In the genomic region with DNA sequence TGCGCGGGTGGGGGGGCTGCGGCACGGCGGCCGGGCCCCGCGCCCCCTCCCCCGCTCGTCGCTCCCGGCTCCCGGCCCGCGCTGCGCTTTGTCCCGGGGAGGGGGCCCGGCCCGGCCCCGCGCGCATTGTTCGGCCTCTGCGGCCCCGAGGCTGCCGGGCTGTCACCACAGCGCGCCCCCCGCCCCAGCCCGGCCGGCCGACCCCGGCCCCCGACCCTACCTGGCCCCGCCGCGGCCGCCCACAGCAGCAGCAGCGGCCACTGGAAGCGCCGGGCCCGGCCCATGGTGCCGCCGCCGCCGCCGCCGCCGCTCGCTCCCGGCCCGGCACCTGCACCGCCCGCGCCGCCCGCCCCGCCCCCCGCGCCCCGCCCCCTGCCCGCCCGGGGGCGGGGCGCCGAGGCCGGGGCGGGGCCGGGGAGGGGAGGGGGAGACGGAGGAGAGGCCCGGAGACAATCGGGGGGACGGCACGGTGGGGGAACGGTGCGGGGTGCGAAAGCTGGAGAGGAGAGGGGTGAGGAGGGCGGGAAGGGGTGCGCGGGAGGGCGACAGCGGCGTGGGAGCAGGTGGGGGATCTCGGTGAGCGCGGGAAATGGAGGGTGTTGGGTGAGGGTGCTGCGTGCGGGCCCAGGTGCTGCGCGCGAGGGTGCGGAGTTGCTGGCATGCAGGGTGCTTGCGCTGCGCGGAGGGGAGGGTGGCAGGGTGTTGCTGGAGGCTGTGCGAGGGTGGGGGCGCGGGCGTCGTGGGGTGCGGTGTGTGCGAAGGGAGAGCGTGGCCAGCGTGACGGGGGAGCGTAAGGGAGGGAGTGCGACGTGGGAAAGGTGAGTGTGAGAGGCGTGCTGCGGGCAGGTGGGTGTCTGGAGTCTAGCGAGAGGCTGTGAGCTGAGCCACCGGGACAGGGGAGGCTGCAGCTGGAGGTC, we compare ENCODE assay signal across 1 cellular context.
A peak's percentile ranks its signal among the peaks of the same experiment; 100 is the strongest.
TF ChIP-seq lines count a peak whose summit lies in the region.

A gene with protein sequence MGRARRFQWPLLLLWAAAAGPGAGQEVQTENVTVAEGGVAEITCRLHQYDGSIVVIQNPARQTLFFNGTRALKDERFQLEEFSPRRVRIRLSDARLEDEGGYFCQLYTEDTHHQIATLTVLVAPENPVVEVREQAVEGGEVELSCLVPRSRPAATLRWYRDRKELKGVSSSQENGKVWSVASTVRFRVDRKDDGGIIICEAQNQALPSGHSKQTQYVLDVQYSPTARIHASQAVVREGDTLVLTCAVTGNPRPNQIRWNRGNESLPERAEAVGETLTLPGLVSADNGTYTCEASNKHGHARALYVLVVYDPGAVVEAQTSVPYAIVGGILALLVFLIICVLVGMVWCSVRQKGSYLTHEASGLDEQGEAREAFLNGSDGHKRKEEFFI (minus strand): TSS at position 344 of the 917 bp plus-strand sequence. CDS start 60 bp downstream, at position 284.

TF ChIP-seq in HEK293, 187 proteins besides CTCF, POLR2A, EP300 and RAD21 (continued from another document):
- peak; percentile 71 for TF ChIP-seq SP2 (tag by site-specific recombination; IDR thresholded peaks at IDR 0.05)
- 0 out of 2 replicates have a peak, but pooled peaks have one; percentile 7 for TF ChIP-seq ZNF302 (tag by site-specific recombination; IDR thresholded peaks at IDR 0.05; ENCODE audit: low read depth)
- TF ChIP-seq HOXA7 (CRISPR knock-in tag; IDR thresholded peaks at IDR 0.05; ENCODE audit: borderline replicate concordance): no peak
- no peak for TF ChIP-seq ZNF510 (tag by site-specific recombination; IDR thresholded peaks at IDR 0.05; ENCODE audit: insufficient replicate concordance)
- no peak for TF ChIP-seq ZNF555 (tag by site-specific recombination; conservative IDR thresholded peaks at IDR 0.05)
- TF ChIP-seq ZNF10 (tag by site-specific recombination; IDR thresholded peaks at IDR 0.05): peak; percentile 72; the same call in 1 of the 2 replicates
- TF ChIP-seq SP3 (tag by site-specific recombination; IDR thresholded peaks at IDR 0.05): peak; percentile 95
- TF ChIP-seq ZNF777 (tag by site-specific recombination; IDR thresholded peaks at IDR 0.05; ENCODE audit: borderline replicate concordance): peak; percentile 100
- no peak for TF ChIP-seq SALL2 (tag by site-specific recombination; IDR thresholded peaks at IDR 0.05; ENCODE audit: borderline replicate concordance)
- no peak for TF ChIP-seq ZNF544 (tag by site-specific recombination; IDR thresholded peaks at IDR 0.05)
- TF ChIP-seq ZNF214 (tag by site-specific recombination; IDR thresholded peaks at IDR 0.05; ENCODE audit: borderline replicate concordance): no peak
- TF ChIP-seq, protein P1, sequence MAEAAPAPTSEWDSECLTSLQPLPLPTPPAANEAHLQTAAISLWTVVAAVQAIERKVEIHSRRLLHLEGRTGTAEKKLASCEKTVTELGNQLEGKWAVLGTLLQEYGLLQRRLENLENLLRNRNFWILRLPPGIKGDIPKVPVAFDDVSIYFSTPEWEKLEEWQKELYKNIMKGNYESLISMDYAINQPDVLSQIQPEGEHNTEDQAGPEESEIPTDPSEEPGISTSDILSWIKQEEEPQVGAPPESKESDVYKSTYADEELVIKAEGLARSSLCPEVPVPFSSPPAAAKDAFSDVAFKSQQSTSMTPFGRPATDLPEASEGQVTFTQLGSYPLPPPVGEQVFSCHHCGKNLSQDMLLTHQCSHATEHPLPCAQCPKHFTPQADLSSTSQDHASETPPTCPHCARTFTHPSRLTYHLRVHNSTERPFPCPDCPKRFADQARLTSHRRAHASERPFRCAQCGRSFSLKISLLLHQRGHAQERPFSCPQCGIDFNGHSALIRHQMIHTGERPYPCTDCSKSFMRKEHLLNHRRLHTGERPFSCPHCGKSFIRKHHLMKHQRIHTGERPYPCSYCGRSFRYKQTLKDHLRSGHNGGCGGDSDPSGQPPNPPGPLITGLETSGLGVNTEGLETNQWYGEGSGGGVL (tag by site-specific recombination; IDR thresholded peaks at IDR 0.05): peak; percentile 100
- TF ChIP-seq, protein P2, sequence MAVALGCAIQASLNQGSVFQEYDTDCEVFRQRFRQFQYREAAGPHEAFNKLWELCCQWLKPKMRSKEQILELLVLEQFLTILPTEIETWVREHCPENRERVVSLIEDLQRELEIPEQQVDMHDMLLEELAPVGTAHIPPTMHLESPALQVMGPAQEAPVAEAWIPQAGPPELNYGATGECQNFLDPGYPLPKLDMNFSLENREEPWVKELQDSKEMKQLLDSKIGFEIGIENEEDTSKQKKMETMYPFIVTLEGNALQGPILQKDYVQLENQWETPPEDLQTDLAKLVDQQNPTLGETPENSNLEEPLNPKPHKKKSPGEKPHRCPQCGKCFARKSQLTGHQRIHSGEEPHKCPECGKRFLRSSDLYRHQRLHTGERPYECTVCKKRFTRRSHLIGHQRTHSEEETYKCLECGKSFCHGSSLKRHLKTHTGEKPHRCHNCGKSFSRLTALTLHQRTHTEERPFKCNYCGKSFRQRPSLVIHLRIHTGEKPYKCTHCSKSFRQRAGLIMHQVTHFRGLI (tag by site-specific recombination; IDR thresholded peaks at IDR 0.05): peak; percentile 60; the same call in 1 of the 2 replicates
- TF ChIP-seq, protein P3, sequence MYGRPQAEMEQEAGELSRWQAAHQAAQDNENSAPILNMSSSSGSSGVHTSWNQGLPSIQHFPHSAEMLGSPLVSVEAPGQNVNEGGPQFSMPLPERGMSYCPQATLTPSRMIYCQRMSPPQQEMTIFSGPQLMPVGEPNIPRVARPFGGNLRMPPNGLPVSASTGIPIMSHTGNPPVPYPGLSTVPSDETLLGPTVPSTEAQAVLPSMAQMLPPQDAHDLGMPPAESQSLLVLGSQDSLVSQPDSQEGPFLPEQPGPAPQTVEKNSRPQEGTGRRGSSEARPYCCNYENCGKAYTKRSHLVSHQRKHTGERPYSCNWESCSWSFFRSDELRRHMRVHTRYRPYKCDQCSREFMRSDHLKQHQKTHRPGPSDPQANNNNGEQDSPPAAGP (tag by site-specific recombination; IDR thresholded peaks at IDR 0.05): peak; percentile 99
- peak; percentile 79; the same call in 1 of the 2 replicates for TF ChIP-seq ZFP37 (tag by site-specific recombination; IDR thresholded peaks at IDR 0.05)
- TF ChIP-seq ZNF239 (tag by site-specific recombination; IDR thresholded peaks at IDR 0.05): peak; percentile 84
TF ChIP-seq in HEK293: peak in this region for 102.
